19 cellular contexts compared by ENCODE assay signal in genomic region chr6:82257088-82257774, GRCh38. TPM values are rescaled to one million over a fixed set of nuclear protein-coding genes. Genes with fewer than 3 reads are reported as not detected.
DNase-seq lines count a peak whose midpoint lies in the region; ATAC-seq, FAIRE-seq and TF ChIP-seq lines count a peak whose summit lies in the region.
"Had no signal": no experiment of that assay in that cellular context is flagged by ENCODE, and none has a peak within 500 bp of the region (broad histone marks: within the 10 kb centered on the region; RNA-seq: fewer than 3 reads in every experiment).

No MANE protein-coding gene starts in this region.

- no peaks in the 10 kb centered on the region for H3K36me3 ChIP-seq in GM23338 (ENCODE audit: insufficient read depth)
- H3K36me3 ChIP-seq: left lung, SJSA1, upper lobe of right lung had no signal

- no peaks in the 10 kb centered on the region for H4K20me1 ChIP-seq in GM23338 (replicated peaks; ENCODE audit: insufficient read depth)

- H3K4me3 ChIP-seq in A549 (no peak overlapping the region), GM23338 (no peak overlapping the region)
- H3K4me3 ChIP-seq: left lung, SJSA1, upper lobe of right lung had no signal

- H3K27ac ChIP-seq in A549 (peak overlapping the region in 1 of 2 experiments; percentile 57; a peak in 1 of 6 replicates), GM23338 (ENCODE audit: low read depth) (peak overlapping the region; percentile 30), foreskin keratinocyte (no peak overlapping the region)
- H3K27ac ChIP-seq: left lung, SJSA1, upper lobe of right lung had no signal

- H3K4me2 ChIP-seq in A549, result no peak overlapping the region
- peak overlapping the region; percentile 35; the same call in 1 of the 2 replicates for H3K4me2 ChIP-seq in GM23338

- no peak for FAIRE-seq in A549 (lab: Jason Lieb, UNC)

- WGBS in A549 (ENCODE audit: missing lambda C conversion rate), result 78% methylated on average over 1 of the region's 1 CpG

- peaks cover 32% of the 10 kb centered on the region for H3K4me1 ChIP-seq in A549
- H3K4me1 ChIP-seq in GM23338 (ENCODE audit: insufficient read depth), result peaks cover 28% of the 10 kb centered on the region
- H3K4me1 ChIP-seq in foreskin keratinocyte, result peaks cover 12% of the 10 kb centered on the region
- H3K4me1 ChIP-seq: upper lobe of right lung had no signal

- CTCF ChIA-PET in A549 (lab: Yijun Ruan, JAX), result interaction anchor here (2.4 to 6.5 kb wide), 2 partner anchors 801 to 808 kb away, joined by 8 to 46 read pairs; partner anchors contain the start of gene UBE3D

- no peaks in the 10 kb centered on the region for H3K36me3 Mint-ChIP-seq in GM23338 (ENCODE audit: low read depth)

- TF ChIP-seq EP300 in A549 (IDR thresholded peaks at IDR 0.05), result no peak

- no peaks in the 10 kb centered on the region for H3K79me2 ChIP-seq in GM23338 (replicated peaks; ENCODE audit: insufficient read depth)

- H3K4me1 Mint-ChIP-seq in GM23338, result peaks cover 38% of the 10 kb centered on the region
- H3K4me1 Mint-ChIP-seq: activated T-helper 17 cell treated with anti-CD3 and anti-CD28 coated beads, Interleukin-2, amount 50 U/mL, for 72 hours had no signal

- TF ChIP-seq POLR2A in A549 (IDR thresholded peaks at IDR 0.05; ENCODE audit: low read length), result no peak

- peak overlapping the region; percentile 61 for H3K27ac Mint-ChIP-seq in GM23338
- H3K27ac Mint-ChIP-seq: activated T-helper 17 cell treated with anti-CD3 and anti-CD28 coated beads, Interleukin-2, amount 50 U/mL, for 72 hours; stimulated activated naive CD8-positive, alpha-beta T cell treated with anti-CD3 and anti-CD28 coated beads, Interleukin-15, Interleukin-2, amounts not matched to agents 100 ng/mL and 50 ng/mL, for 24 hours had no signal

- H3K9me3 Mint-ChIP-seq in GM23338, result no peaks in the 10 kb centered on the region; the same call in 2 of the 3 replicates
- H3K9me3 Mint-ChIP-seq: activated T-helper 17 cell treated with anti-CD3 and anti-CD28 coated beads, Interleukin-2, amount 50 U/mL, for 72 hours; stimulated activated naive CD8-positive, alpha-beta T cell treated with anti-CD3 and anti-CD28 coated beads, Interleukin-15, Interleukin-2, amounts not matched to agents 100 ng/mL and 50 ng/mL, for 24 hours had no signal

- H3K27me3 ChIP-seq in GM23338 (ENCODE audit: insufficient read depth) (no peaks in the 10 kb centered on the region), foreskin keratinocyte (no peaks in the 10 kb centered on the region)
- H3K27me3 ChIP-seq: left lung, SJSA1, upper lobe of right lung had no signal

- H2AFZ ChIP-seq in GM23338, result peak overlapping the region; percentile 48

- peak in 1 of 2 experiments; percentile 64; a peak in 2 of 6 replicates for ATAC-seq in A549
- peak; percentile 86 for ATAC-seq in GM23338
- no peak for ATAC-seq in foreskin keratinocyte
- no peak for ATAC-seq in HG03095 (IDR thresholded peaks at IDR 0.05; ENCODE audit: unreplicated experiment)
- no peak for ATAC-seq in GM19328 (IDR thresholded peaks at IDR 0.05; ENCODE audit: unreplicated experiment)
- ATAC-seq: activated T-helper 17 cell treated with anti-CD3 and anti-CD28 coated beads, Interleukin-2, amount 50 U/mL, for 72 hours; esophagus mucosa; left lung; sciatic nerve; upper lobe of right lung had no signal

- TF ChIP-seq RAD21 in A549 (conservative IDR thresholded peaks at IDR 0.05 in 1 of 2, IDR thresholded peaks at IDR 0.05 in 1 of 2), result peak; percentile 20 to 32; a peak in 3 of 5 replicates

- TF ChIP-seq CTCF in A549 (IDR thresholded peaks at IDR 0.05) (peak; percentile 40), GM23338 (conservative IDR thresholded peaks at IDR 0.05; ENCODE audit: low read depth in 2 of 2) (peak in 1 of 2 experiments; percentile 34; a peak in 2 of 4 replicates), foreskin keratinocyte (conservative IDR thresholded peaks at IDR 0.05) (peak; percentile 42)

- no peak overlapping the region for H3K4me3 Mint-ChIP-seq in GM23338
- H3K4me3 Mint-ChIP-seq: activated T-helper 17 cell treated with anti-CD3 and anti-CD28 coated beads, Interleukin-2, amount 50 U/mL, for 72 hours; stimulated activated naive CD8-positive, alpha-beta T cell treated with anti-CD3 and anti-CD28 coated beads, Interleukin-15, Interleukin-2, amounts not matched to agents 100 ng/mL and 50 ng/mL, for 24 hours had no signal

- H3K9me2 ChIP-seq in GM23338 (ENCODE audit: insufficient read depth), result no peaks in the 10 kb centered on the region

- H3F3A ChIP-seq in GM23338 (replicated peaks; ENCODE audit: low read depth), result no peaks in the 10 kb centered on the region

- peaks cover 4% of the 10 kb centered on the region for H3K27me3 Mint-ChIP-seq in GM23338 (ENCODE audit: insufficient read depth, low read depth, poor library complexity)

- DNase-seq in A549 (ENCODE audit: low read depth in 1 of 2, low spot score in 1 of 2) (peak in 1 of 2 experiments; percentile 19), GM23338 (ENCODE audit: low spot score) (peak; percentile 43), NCI-H774 (lab: John Stamatoyannopoulos, UW) (peak; percentile 28), foreskin keratinocyte (no peak), NCI-H1048 (lab: John Stamatoyannopoulos, UW) (no peak), OCI-M2 (lab: John Stamatoyannopoulos, UW; ENCODE audit: unreplicated experiment) (no peak)
- DNase-seq: left lung, NCI-H1694, NCI-H345, T1000, upper lobe of right lung had no signal

- POLR2A ChIA-PET in A549 (lab: Yijun Ruan, JAX), result no interaction called here

- H3K9me3 ChIP-seq in A549, result no peaks in the 10 kb centered on the region
- H3K9me3 ChIP-seq: Caco-2, left lung, SJSA1, upper lobe of right lung had no signal

TF ChIP-seq in A549, 52 proteins besides CTCF, POLR2A, EP300 and RAD21:
- peak; percentile 32; the same call in 1 of the 3 replicates for TF ChIP-seq SMC3 (IDR thresholded peaks at IDR 0.05)
- TF ChIP-seq JUNB (IDR thresholded peaks at IDR 0.05), result no peak
- no peak for TF ChIP-seq EHF (CRISPR knock-in tag; IDR thresholded peaks at IDR 0.05)
TF ChIP-seq in A549: peak in this region for 1.

TF ChIP-seq in GM23338, 12 proteins besides CTCF, POLR2A, EP300 and RAD21 (continues in another document):
- no peak for TF ChIP-seq POLR2AphosphoS5 (IDR thresholded peaks at IDR 0.05; ENCODE audit: low read depth)

RNA-seq across cellular contexts. Expression of gene IBTK, which starts 9.7 kb away (rescaled TPM):
- 64.0 and 87.3 TPM in 2 replicates for polyA plus RNA-seq in A549 (2011; rRNA removed)
- polyA plus RNA-seq in A549 (2012; cell fraction: cytosol; rRNA removed), result 7.7 and 8.5 TPM in 2 replicates
- 4.5 and 6.7 TPM in 2 replicates for polyA plus RNA-seq in A549 (2012; cell fraction: nucleus; rRNA removed)
- 32.3 to 34.2 TPM (median 32.5 TPM) in 3 replicates for polyA plus RNA-seq in A549 (2017; fragmentation: RNase III; extraction: RNeasy Plus Mini Kit Qiagen cat#74134 plus additional on column Dnase treatment)
- 50.9 and 56.6 TPM in 2 replicates for polyA minus RNA-seq in A549 (2011; rRNA and poly(A)+ RNA removed)
- 25.9 and 28.7 TPM in 2 replicates for total RNA-seq in GM23338 (2014; rRNA removed; shearing (Covaris generic))
- polyA plus RNA-seq in GM23338 (2016; fragmentation: Nextera tagmentation; extraction: Ambion mirVana), result 15.4 and 16.0 TPM in 2 replicates
- 29.5 and 32.1 TPM in 2 replicates for total RNA-seq in foreskin keratinocyte
- polyA plus RNA-seq in foreskin keratinocyte, result 14.0 and 14.4 TPM in 2 replicates

Comparison
In these comparisons a context has a peak if more than half of its experiments do, and no peak if none do; other contexts are left out.
1. DNase-seq: peak in GM23338 (single experiment) and NCI-H774 (single experiment); none in foreskin keratinocyte (0 of 2), NCI-H1048 (single experiment) and OCI-M2 (single experiment).